Comparison of ENCODE assay signal across 8 cellular contexts in the genomic region with DNA sequence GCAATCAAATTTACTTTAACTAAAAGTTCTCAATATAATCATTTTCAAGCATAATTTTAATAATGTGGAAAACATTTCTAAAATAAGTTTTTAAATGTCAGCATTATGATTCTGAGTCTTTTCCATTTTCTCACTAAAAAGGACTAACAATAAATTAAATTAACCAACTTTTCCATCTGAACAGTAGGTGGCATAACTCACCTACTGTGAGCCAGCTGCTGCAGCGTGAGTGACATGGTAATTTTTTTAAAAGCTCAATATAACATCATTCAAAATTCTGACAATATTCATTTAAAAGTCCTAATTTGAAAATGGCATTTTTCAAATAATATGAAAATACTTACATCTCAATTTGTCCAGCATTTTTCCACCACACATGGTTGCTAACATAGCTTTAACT.
DNase-seq lines count a peak whose midpoint lies in the region; ATAC-seq and TF ChIP-seq lines count a peak whose summit lies in the region.

No MANE protein-coding gene starts in this region.

- TF ChIP-seq CTCF in Loucy (conservative IDR thresholded peaks at IDR 0.05; ENCODE audit: low read length) (peak; percentile 78), ascending aorta (IDR thresholded peaks at IDR 0.05) (peak; percentile 51 to 69 (median 68))

- H3K4me3 ChIP-seq in Loucy (ENCODE audit: low read length, poor library complexity, severe bottlenecking) (no peak overlapping the region), ascending aorta (no peak overlapping the region)

- H4K20me1 ChIP-seq in Loucy (ENCODE audit: insufficient read depth, low read length, poor library complexity, severe bottlenecking) = no peaks in the 10 kb centered on the region

- H3K9ac ChIP-seq in Loucy (ENCODE audit: low read depth, low read length, poor library complexity, severe bottlenecking) = no peak overlapping the region

- peaks cover 3% of the 10 kb centered on the region for H3K4me1 ChIP-seq in Loucy (ENCODE audit: insufficient read depth, low read length, poor library complexity, severe bottlenecking)
- H3K4me1 ChIP-seq in ascending aorta = no peaks in the 10 kb centered on the region

- intact Hi-C loops in ascending aorta (cut with DNase I) = loop anchor here (1.0 to 2.0 kb wide), 2 partner anchors 57 to 92 kb away; no protein-coding TSS in a partner anchor

- no peaks in the 10 kb centered on the region for H3K9me2 ChIP-seq in Loucy (replicated peaks; ENCODE audit: low read depth, low read length)

- ATAC-seq in HG03280 (IDR thresholded peaks at IDR 0.05; ENCODE audit: unreplicated experiment) = no peak

- H3K9me3 ChIP-seq in Loucy (ENCODE audit: insufficient read depth, low read depth, low read length) (no peaks in the 10 kb centered on the region), ascending aorta (no peaks in the 10 kb centered on the region)

- H3F3A ChIP-seq in Loucy (ENCODE audit: low read depth) = no peaks in the 10 kb centered on the region; the same call in 1 of the 2 replicates

- H3K79me2 ChIP-seq in Loucy (ENCODE audit: insufficient read depth, low read length) = no peaks in the 10 kb centered on the region

- H3K36me3 ChIP-seq in Loucy (ENCODE audit: insufficient read depth, low read length) = no peaks in the 10 kb centered on the region
- H3K36me3 ChIP-seq in ascending aorta = no peaks in the 10 kb centered on the region

- no peaks in the 10 kb centered on the region for H3K27me3 ChIP-seq in Loucy (ENCODE audit: insufficient read depth, low read length, poor library complexity, severe bottlenecking)
- H3K27me3 ChIP-seq in ascending aorta = no peaks in the 10 kb centered on the region

- no peak overlapping the region for H3K27ac ChIP-seq in ascending aorta

- H2AFZ ChIP-seq in Loucy (ENCODE audit: low read length) = no peak overlapping the region

- H3K4me2 ChIP-seq in Loucy (ENCODE audit: low read depth, low read length, poor library complexity, severe bottlenecking) = no peak overlapping the region

- peak; percentile 5 to 55 for DNase-seq in NCI-H2081 (lab: John Stamatoyannopoulos, UW)
- no peak for DNase-seq in NCI-H2081 treated with DMSO at 0.1 percent for 48 hours (lab: John Stamatoyannopoulos, UW)
- DNase-seq in ascending aorta (ENCODE audit: low spot score in 2 of 2) = no peak
- DNase-seq in kidney tubule cell (ENCODE audit: low spot score) = peak; percentile 38
- DNase-seq in activated CD4-positive, CD25-positive, alpha-beta regulatory T cell treated with anti-CD3 and anti-CD28 coated beads, Interleukin-2, amount 50 U/mL, for 72 hours = no peak
- no peak for DNase-seq in stimulated activated CD4-positive, alpha-beta T cell treated with anti-CD3 and anti-CD28 coated beads, Interleukin-2, amount 100 ng/mL, for 24 hours

Comparison
In these comparisons a context has a peak if more than half of its experiments do, and no peak if none do; other contexts are left out.
1. DNase-seq: peak in NCI-H2081 (2 of 2) and kidney tubule cell (single experiment); none in NCI-H2081 treated with DMSO at 0.1 percent for 48 hours (single experiment), ascending aorta (0 of 2), activated CD4-positive, CD25-positive, alpha-beta regulatory T cell treated with anti-CD3 and anti-CD28 coated beads, Interleukin-2, amount 50 U/mL, for 72 hours (single experiment) and stimulated activated CD4-positive, alpha-beta T cell treated with anti-CD3 and anti-CD28 coated beads, Interleukin-2, amount 100 ng/mL, for 24 hours (0 of 2).